ENCODE assay signal across 7 cellular contexts in genomic region chr6:110813813-110814487, GRCh38. TPM values are rescaled to one million over a fixed set of nuclear protein-coding genes. Genes with fewer than 3 reads are reported as not detected.
DNase-seq lines count a peak whose midpoint lies in the region; ATAC-seq and TF ChIP-seq lines count a peak whose summit lies in the region.

No MANE protein-coding gene starts in this region.

- H2AK5ac ChIP-seq in trophoblast cell (ENCODE audit: low read length), result no peak overlapping the region

- H3K36me3 ChIP-seq in trophoblast cell (ENCODE audit: control insufficient read depth in 1 of 2, insufficient read depth in 2 of 2, low read length in 2 of 2), result no peaks in the 10 kb centered on the region

- peak overlapping the region; percentile 54 for H3K9ac ChIP-seq in trophoblast cell (ENCODE audit: low read length)

- peaks cover 0 to 3% of the 10 kb centered on the region in 2 experiments for H3K4me1 ChIP-seq in trophoblast cell (ENCODE audit: control insufficient read depth in 1 of 2, insufficient read depth in 2 of 2, low read length in 2 of 2)

- H2AFZ ChIP-seq in trophoblast cell (ENCODE audit: insufficient read depth, low read length, poor library complexity), result peak overlapping the region; percentile 99

- no peaks in the 10 kb centered on the region for H3K27me3 ChIP-seq in trophoblast cell (ENCODE audit: insufficient read depth, low read length)

- H4K12ac ChIP-seq in trophoblast cell (ENCODE audit: low read depth, low read length), result no peak overlapping the region

- H4K8ac ChIP-seq in trophoblast cell (ENCODE audit: low read depth, low read length), result peak overlapping the region; percentile 99

- H2BK12ac ChIP-seq in trophoblast cell (ENCODE audit: low read length), result no peak overlapping the region

- peak overlapping the region; percentile 100 for H3K4ac ChIP-seq in trophoblast cell (ENCODE audit: low read depth, low read length)

- H3K4me2 ChIP-seq in trophoblast cell (ENCODE audit: low read length), result peak overlapping the region; percentile 79

- peaks cover 14% of the 10 kb centered on the region for H3K79me2 ChIP-seq in trophoblast cell (ENCODE audit: control insufficient read depth, insufficient read depth, low read length, poor library complexity)

- H3K23ac ChIP-seq in trophoblast cell (ENCODE audit: low read length), result no peak overlapping the region

- no CpG with 5 or more reads among the region's 20 CpGs for WGBS in trophoblast cell (ENCODE audit: extremely low coverage, insufficient coverage, insufficient read length)

- H3K79me1 ChIP-seq in trophoblast cell (ENCODE audit: low read length), result peaks cover 16% of the 10 kb centered on the region

- H3K4me3 ChIP-seq in fibroblast of the aortic adventitia (ENCODE audit: low read depth, low read length) (peak overlapping the region; percentile 92), trophoblast cell (ENCODE audit: low read depth, low read length) (peak overlapping the region; percentile 97)

- no peak overlapping the region for H2BK120ac ChIP-seq in trophoblast cell (ENCODE audit: insufficient read depth, low read length, poor library complexity)

- TF ChIP-seq CTCF in fibroblast of the aortic adventitia (IDR thresholded peaks at IDR 0.05; ENCODE audit: insufficient read depth, low read length), result no peak

- H3K18ac ChIP-seq in trophoblast cell (ENCODE audit: low read length), result peak overlapping the region; percentile 100

- ATAC-seq in HG03175 (IDR thresholded peaks at IDR 0.05; ENCODE audit: unreplicated experiment), result peak; percentile 0
- no peak for ATAC-seq in GM21529 (IDR thresholded peaks at IDR 0.05; ENCODE audit: unreplicated experiment)
- no peak for ATAC-seq in HG03442 (IDR thresholded peaks at IDR 0.05; ENCODE audit: unreplicated experiment)

- peak overlapping the region; percentile 90 for H3K27ac ChIP-seq in trophoblast cell (ENCODE audit: low read depth, low read length)

- H2BK5ac ChIP-seq in trophoblast cell (ENCODE audit: low read depth, low read length, poor library complexity), result peak overlapping the region; percentile 99

- peak overlapping the region; percentile 100 for H3K14ac ChIP-seq in trophoblast cell (ENCODE audit: low read length)

- peak overlapping the region; percentile 96 for H4K91ac ChIP-seq in trophoblast cell (ENCODE audit: low read depth, low read length)

- H3K9me3 ChIP-seq in trophoblast cell (ENCODE audit: insufficient read depth, low read depth, low read length), result no peaks in the 10 kb centered on the region

- DNase-seq in DMS79 (lab: John Stamatoyannopoulos, UW) (peak; percentile 14), UCSD-AML1 (lab: John Stamatoyannopoulos, UW; ENCODE audit: unreplicated experiment) (peak; percentile 36), fibroblast of the aortic adventitia (ENCODE audit: low read depth) (peak; percentile 10), trophoblast cell (peak in 1 of 2 donors; percentile 27)

RNA-seq across cellular contexts. Expression of gene CDK19, which starts 1.3 kb away (rescaled TPM):
- total RNA-seq in fibroblast of the aortic adventitia (ENCODE audit: low replicate concordance), result 10.0 and 17.8 TPM in 2 replicates
- polyA plus RNA-seq in trophoblast cell (2013), result 25.6 and 26.0 TPM in 2 replicates
